26 cellular contexts compared by ENCODE assay signal in genomic region chrX:49976682-49977197, GRCh38.
"Had no signal": no experiment of that assay in that cellular context is flagged by ENCODE, and none has a peak within 500 bp of the region (broad histone marks: within the 10 kb centered on the region; RNA-seq: fewer than 3 reads in every experiment).

No MANE protein-coding gene starts in this region.

- H3K4me1 Mint-ChIP-seq: activated CD4-positive, alpha-beta memory T cell treated with anti-CD3 and anti-CD28 coated beads, Interleukin-2, amount 10 ng/mL, durations not matched to agents 7 days and 5 days; activated naive CD4-positive, alpha-beta T cell treated with anti-CD3 and anti-CD28 coated beads, Interleukin-2, amount 10 ng/mL, durations not matched to agents 7 days and 5 days; T-helper 17 cell had no signal

- ATAC-seq: activated naive CD8-positive, alpha-beta T cell treated with anti-CD3 and anti-CD28 coated beads, Interleukin-2, amount 50 U/mL, for 24 hours; activated T-cell treated with anti-CD3 and anti-CD28 coated beads, Interleukin-2, amount 50 U/mL, for 72 hours; effector memory CD8-positive, alpha-beta T cell; esophagus mucosa; left ventricle myocardium superior; natural killer cell treated with Interleukin-12 subunit alpha and Interleukin-12 subunit beta and Interleukin-15 and Interleukin-18, amount 100 ng/mL, for 72 hours; sciatic nerve; T-helper 17 cell had no signal

- H3K27ac ChIP-seq: dorsolateral prefrontal cortex, parathyroid adenoma, testis, uterus had no signal

- H3K36me3 ChIP-seq: uterus had no signal

- H3K4me3 Mint-ChIP-seq: activated CD4-positive, alpha-beta memory T cell treated with anti-CD3 and anti-CD28 coated beads, Interleukin-2, amount 10 ng/mL, durations not matched to agents 7 days and 5 days; activated naive CD4-positive, alpha-beta T cell treated with anti-CD3 and anti-CD28 coated beads, Interleukin-2, amount 10 ng/mL, durations not matched to agents 7 days and 5 days; activated naive CD8-positive, alpha-beta T cell treated with anti-CD3 and anti-CD28 coated beads, Interleukin-2, amount 50 U/mL, for 24 hours; activated T-cell treated with anti-CD3 and anti-CD28 coated beads, Interleukin-2, amount 50 U/mL, for 72 hours; effector memory CD8-positive, alpha-beta T cell; natural killer cell treated with Interleukin-12 subunit alpha and Interleukin-12 subunit beta and Interleukin-15 and Interleukin-18, amount 100 ng/mL, for 72 hours; T-helper 17 cell had no signal

- H3K27me3 ChIP-seq: testis, uterus had no signal

- H3K9me3 Mint-ChIP-seq: activated CD4-positive, alpha-beta memory T cell treated with anti-CD3 and anti-CD28 coated beads, Interleukin-2, amount 10 ng/mL, durations not matched to agents 7 days and 5 days; activated naive CD4-positive, alpha-beta T cell treated with anti-CD3 and anti-CD28 coated beads, Interleukin-2, amount 10 ng/mL, durations not matched to agents 7 days and 5 days; activated naive CD8-positive, alpha-beta T cell treated with anti-CD3 and anti-CD28 coated beads, Interleukin-2, amount 50 U/mL, for 24 hours; activated T-cell treated with anti-CD3 and anti-CD28 coated beads, Interleukin-2, amount 50 U/mL, for 72 hours; effector memory CD8-positive, alpha-beta T cell; natural killer cell treated with Interleukin-12 subunit alpha and Interleukin-12 subunit beta and Interleukin-15 and Interleukin-18, amount 100 ng/mL, for 72 hours had no signal

- H3K36me3 Mint-ChIP-seq: activated naive CD4-positive, alpha-beta T cell treated with anti-CD3 and anti-CD28 coated beads, Interleukin-2, amount 10 ng/mL, durations not matched to agents 7 days and 5 days; natural killer cell treated with Interleukin-12 subunit alpha and Interleukin-12 subunit beta and Interleukin-15 and Interleukin-18, amount 100 ng/mL, for 72 hours had no signal

- DNase-seq: activated CD4-positive, alpha-beta memory T cell treated with anti-CD3 and anti-CD28 coated beads, Interleukin-2, amount 10 ng/mL, durations not matched to agents 7 days and 5 days; activated CD4-positive, alpha-beta T cell treated with anti-CD3 and anti-CD28 coated beads for 48 hours; activated effector memory CD4-positive, alpha-beta T cell treated with Interleukin-2 at 50 U/mL for 16 hours; activated naive CD4-positive, alpha-beta T cell treated with anti-CD3 and anti-CD28 coated beads, Interleukin-2, amount 10 ng/mL, durations not matched to agents 7 days and 5 days; activated naive CD8-positive, alpha-beta T cell treated with anti-CD3 and anti-CD28 coated beads, Interleukin-2, amount 50 U/mL, for 24 hours; activated T-cell treated with anti-CD3 and anti-CD28 coated beads, Interleukin-2, amount 50 U/mL, for 72 hours; central memory CD4-positive, alpha-beta T cell; dorsolateral prefrontal cortex; effector memory CD8-positive, alpha-beta T cell; foreskin melanocyte; hippocampal formation; kidney glomerular epithelial cell; left ventricle myocardium superior; mammary epithelial cell; midbrain; stimulated activated CD4-positive, alpha-beta T cell treated with anti-CD3 and anti-CD28 coated beads, Interleukin-15, amount 100 ng/mL, for 24 hours; stimulated activated naive CD4-positive, alpha-beta T cell; T-helper 17 cell; testis; trophoblast cell; uterus had no signal

- H3K4me3 ChIP-seq: dorsolateral prefrontal cortex, smooth muscle cell, testis, uterus had no signal

- H3K9me3 ChIP-seq: testis, uterus had no signal

- H3K27ac Mint-ChIP-seq: activated CD4-positive, alpha-beta memory T cell treated with anti-CD3 and anti-CD28 coated beads, Interleukin-2, amount 10 ng/mL, durations not matched to agents 7 days and 5 days; activated naive CD4-positive, alpha-beta T cell treated with anti-CD3 and anti-CD28 coated beads, Interleukin-2, amount 10 ng/mL, durations not matched to agents 7 days and 5 days; activated naive CD8-positive, alpha-beta T cell treated with anti-CD3 and anti-CD28 coated beads, Interleukin-2, amount 50 U/mL, for 24 hours; activated T-cell treated with anti-CD3 and anti-CD28 coated beads, Interleukin-2, amount 50 U/mL, for 72 hours; effector memory CD8-positive, alpha-beta T cell; natural killer cell treated with Interleukin-12 subunit alpha and Interleukin-12 subunit beta and Interleukin-15 and Interleukin-18, amount 100 ng/mL, for 72 hours; T-helper 17 cell had no signal

- H3K27me3 Mint-ChIP-seq: activated CD4-positive, alpha-beta memory T cell treated with anti-CD3 and anti-CD28 coated beads, Interleukin-2, amount 10 ng/mL, durations not matched to agents 7 days and 5 days; activated naive CD4-positive, alpha-beta T cell treated with anti-CD3 and anti-CD28 coated beads, Interleukin-2, amount 10 ng/mL, durations not matched to agents 7 days and 5 days; activated naive CD8-positive, alpha-beta T cell treated with anti-CD3 and anti-CD28 coated beads, Interleukin-2, amount 50 U/mL, for 24 hours; effector memory CD8-positive, alpha-beta T cell; T-helper 17 cell had no signal
